18 cellular contexts compared by ENCODE assay signal in genomic region chr9:26244661-26245060, GRCh38.
DNase-seq lines count a peak whose midpoint lies in the region; ATAC-seq, FAIRE-seq and TF ChIP-seq lines count a peak whose summit lies in the region.
"Had no signal": no experiment of that assay in that cellular context is flagged by ENCODE, and none has a peak within 500 bp of the region (broad histone marks: within the 10 kb centered on the region; RNA-seq: fewer than 3 reads in every experiment).

No MANE protein-coding gene starts in this region.

- TF ChIP-seq POLR2A in A549 (IDR thresholded peaks at IDR 0.05; ENCODE audit: low read length), result no peak
- TF ChIP-seq POLR2A in endothelial cell of umbilical vein (IDR thresholded peaks at IDR 0.05; ENCODE audit: low read depth, low read length), result no peak

- no peak for DNase-seq in A549 (ENCODE audit: low read depth in 1 of 2, low spot score in 1 of 2)
- DNase-seq in Caki2 (ENCODE audit: low read depth), result peak; percentile 31
- DNase-seq in endothelial cell of umbilical vein (ENCODE audit: low read depth, low spot score), result no peak
- DNase-seq in osteocyte (ENCODE audit: extremely low spot score, unreplicated experiment), result no peak
- no peak for DNase-seq in GF-D8 (lab: John Stamatoyannopoulos, UW)
- no peak for DNase-seq in dermis blood vessel endothelial cell
- DNase-seq: AML-193; Calu3; CD4-positive, alpha-beta memory T cell; DMS79 treated with DMSO at 0.1 percent for 48 hours; GOT3; H7; HFFc6 had no signal

- dilution Hi-C loops in endothelial cell of umbilical vein (cut with MboI; ENCODE audit: extremely low pct_ligation_motif_present, low sequenced_read_pairs), result no loop called here

- H3K27ac ChIP-seq in A549 (peak overlapping the region; percentile 58 to 73; a peak in 5 of 6 replicates), endothelial cell of umbilical vein (ENCODE audit: insufficient read depth, low read depth, low read length) (peak overlapping the region; percentile 92)
- H3K27ac ChIP-seq: HL-60 had no signal

- ATAC-seq in A549, result no peak
- ATAC-seq: GM12878, HCT116 had no signal

- peaks cover 67% of the 10 kb centered on the region for H3K4me1 Mint-ChIP-seq in osteocyte (ENCODE audit: unreplicated experiment)
- H3K4me1 Mint-ChIP-seq: CD14-positive monocyte; CD4-positive, alpha-beta memory T cell had no signal

- TF ChIP-seq EP300 in A549 (IDR thresholded peaks at IDR 0.05), result no peak

- H3K9me3 ChIP-seq in A549 (peaks cover 13% of the 10 kb centered on the region; the same call in 1 of the 3 replicates), endothelial cell of umbilical vein (replicated peaks; ENCODE audit: control insufficient read depth, insufficient read depth, low read length) (no peaks in the 10 kb centered on the region)

- peaks cover 12% of the 10 kb centered on the region for H3K9me3 Mint-ChIP-seq in osteocyte (ENCODE audit: unreplicated experiment)

- peak overlapping the region; percentile 63 for H3K9ac ChIP-seq in endothelial cell of umbilical vein (replicated peaks; ENCODE audit: extremely low read depth, insufficient read depth, low read length)

- TF ChIP-seq CTCF in A549 (IDR thresholded peaks at IDR 0.05) (no peak), endothelial cell of umbilical vein (IDR thresholded peaks at IDR 0.05; ENCODE audit: extremely low read depth in 1 of 2, insufficient read depth in 1 of 2, low read depth in 1 of 2, low read length in 2 of 2) (no peak), osteocyte (IDR thresholded peaks at IDR 0.05) (no peak)

- H3K27me3 ChIP-seq in endothelial cell of umbilical vein (ENCODE audit: control insufficient read depth in 2 of 2, insufficient read depth in 2 of 2, low read length in 2 of 2), result no peaks in the 10 kb centered on the region

- TF ChIP-seq RAD21 in A549 (conservative IDR thresholded peaks at IDR 0.05 in 1 of 2, IDR thresholded peaks at IDR 0.05 in 1 of 2), result no peak

- no peak overlapping the region for H3K4me2 ChIP-seq in A549
- H3K4me2 ChIP-seq in endothelial cell of umbilical vein (ENCODE audit: insufficient read depth, low read length), result peak overlapping the region; percentile 16

- intact Hi-C loops in endothelial cell of umbilical vein (cut with micrococcal nuclease), result loop anchor here (1.0 kb wide), 1 partner anchor 18 kb away; no protein-coding TSS in a partner anchor

- H3K27ac Mint-ChIP-seq in osteocyte (ENCODE audit: unreplicated experiment), result peak overlapping the region; percentile 73
- H3K27ac Mint-ChIP-seq: CD14-positive monocyte had no signal

- no peaks in the 10 kb centered on the region for H3K36me3 ChIP-seq in endothelial cell of umbilical vein (ENCODE audit: control insufficient read depth in 2 of 2, extremely low read depth in 1 of 2, insufficient read depth in 2 of 2, low read length in 2 of 2)

- in situ Hi-C loops in Caki2 (cut with HindIII; ENCODE audit: low pct_unique_long_range_greater_than_20kb, low sequenced_read_pairs), result no loop called here

- WGBS in A549 (ENCODE audit: missing lambda C conversion rate), result 44% methylated on average over 1 of the region's 1 CpG

- H3K36me3 Mint-ChIP-seq in osteocyte (ENCODE audit: unreplicated experiment), result peaks cover 5% of the 10 kb centered on the region
- H3K36me3 Mint-ChIP-seq: CD14-positive monocyte; CD4-positive, alpha-beta memory T cell had no signal

- H4K20me1 ChIP-seq in endothelial cell of umbilical vein (replicated peaks; ENCODE audit: control insufficient read depth, extremely low read depth, insufficient read depth, low read length), result no peaks in the 10 kb centered on the region

- H3K27me3 Mint-ChIP-seq in osteocyte (ENCODE audit: unreplicated experiment), result no peaks in the 10 kb centered on the region
- H3K27me3 Mint-ChIP-seq: CD4-positive, alpha-beta memory T cell had no signal

- H3K4me3 Mint-ChIP-seq in osteocyte (ENCODE audit: unreplicated experiment), result no peak overlapping the region
- H3K4me3 Mint-ChIP-seq: CD14-positive monocyte; CD4-positive, alpha-beta memory T cell; HFFc6 had no signal

- no peak for FAIRE-seq in A549 (lab: Jason Lieb, UNC)
- no peak for FAIRE-seq in endothelial cell of umbilical vein (lab: Jason Lieb, UNC)
- FAIRE-seq: GM12878, HTR-8/SVneo had no signal

- no TSS peak for BruUV-seq in endothelial cell of umbilical vein (replicated peaks; lab: Mats Ljungman, UMichigan)

- CTCF ChIA-PET in A549 (lab: Yijun Ruan, JAX), result no interaction called here
- CTCF ChIA-PET in endothelial cell of umbilical vein (lab: Charles Lee), result no interaction called here

- no peak overlapping the region for H2AFZ ChIP-seq in endothelial cell of umbilical vein (ENCODE audit: low read depth, low read length)

- H3K4me1 ChIP-seq in A549, result peaks cover 16% of the 10 kb centered on the region
- H3K4me1 ChIP-seq in endothelial cell of umbilical vein (ENCODE audit: control insufficient read depth, extremely low read depth, insufficient read depth, low read length), result peaks cover 24% of the 10 kb centered on the region

- POLR2A ChIA-PET in A549 (lab: Yijun Ruan, JAX), result no interaction called here
- POLR2A ChIA-PET in endothelial cell of umbilical vein (lab: Charles Lee), result interaction anchor here (1.6 kb wide), 1 partner anchor 17 kb away, joined by 4 read pairs; no protein-coding TSS in a partner anchor

- no peaks in the 10 kb centered on the region for H3K9me1 ChIP-seq in endothelial cell of umbilical vein (replicated peaks; ENCODE audit: control insufficient read depth, extremely low read depth, insufficient read depth, low read length)

- H3K79me2 ChIP-seq in endothelial cell of umbilical vein (ENCODE audit: control insufficient read depth, insufficient read depth, low read length), result no peaks in the 10 kb centered on the region

- H3K4me3 ChIP-seq in A549 (no peak overlapping the region), endothelial cell of umbilical vein (replicated peaks in 1 of 3; ENCODE audit: insufficient read depth in 1 of 3, low read depth in 1 of 3, low read length in 3 of 3) (no peak overlapping the region)
- H3K4me3 ChIP-seq: GM12878 had no signal

TF ChIP-seq in A549, 52 proteins besides CTCF, POLR2A, EP300 and RAD21:
- no peak for TF ChIP-seq CHD2 (IDR thresholded peaks at IDR 0.05; ENCODE audit: low read length, partially characterized antibody)
- peak; percentile 66 for TF ChIP-seq MAFK (IDR thresholded peaks at IDR 0.05; ENCODE audit: partially characterized antibody)

TF ChIP-seq in endothelial cell of umbilical vein, 7 proteins besides CTCF, POLR2A, EP300 and RAD21:
- no peak for TF ChIP-seq MYC (IDR thresholded peaks at IDR 0.05; ENCODE audit: low read depth, low read length)
- no peak for TF ChIP-seq MAX (IDR thresholded peaks at IDR 0.05; ENCODE audit: insufficient read depth, insufficient read length)
- TF ChIP-seq EZH2 (IDR thresholded peaks at IDR 0.05; ENCODE audit: borderline replicate concordance, low read depth, low read length, severe bottlenecking), result no peak
- TF ChIP-seq JUN (IDR thresholded peaks at IDR 0.05; ENCODE audit: borderline replicate concordance, insufficient read depth, insufficient read length, low read depth), result no peak
- no peak for TF ChIP-seq FOS (IDR thresholded peaks at IDR 0.05; ENCODE audit: borderline replicate concordance, insufficient read depth, low read length)
- TF ChIP-seq GATA2 (IDR thresholded peaks at IDR 0.05; ENCODE audit: insufficient read depth, insufficient read length, low read depth, low read length), result no peak
- no peak for TF ChIP-seq POLR2AphosphoS5 (IDR thresholded peaks at IDR 0.05; ENCODE audit: insufficient read depth, low read depth, low read length)
